ENCODE assay signal across 21 cellular contexts in the genomic region with DNA sequence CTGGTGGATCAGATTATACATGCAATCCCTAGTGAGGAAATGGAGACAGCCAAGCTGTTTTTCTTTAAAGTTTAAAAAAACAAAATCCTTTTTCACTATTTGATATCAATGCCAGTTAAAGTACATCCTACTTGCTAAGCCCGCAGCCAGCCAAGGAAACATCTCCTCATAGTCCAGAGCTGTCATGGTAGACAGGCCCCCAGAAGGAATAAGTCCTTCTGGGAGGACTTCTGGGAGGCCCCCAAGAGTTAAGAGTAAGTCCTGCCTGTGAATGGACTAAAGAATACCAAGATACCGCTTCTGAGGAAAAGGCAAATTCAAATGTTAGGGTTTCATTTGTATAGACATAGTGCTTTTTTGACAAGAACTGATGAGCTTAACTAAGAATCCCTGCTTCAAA. TPM values are rescaled to one million over a fixed set of nuclear protein-coding genes. Genes with fewer than 3 reads are reported as not detected.
DNase-seq lines count a peak whose midpoint lies in the region; TF ChIP-seq lines count a peak whose summit lies in the region.
"Had no signal": no experiment of that assay in that cellular context is flagged by ENCODE, and none has a peak within 500 bp of the region (broad histone marks: within the 10 kb centered on the region; RNA-seq: fewer than 3 reads in every experiment).

No MANE protein-coding gene starts in this region.

- TF ChIP-seq POLR2A in spleen (IDR thresholded peaks at IDR 0.05) (no peak), lower leg skin (IDR thresholded peaks at IDR 0.05) (no peak)

- TF ChIP-seq CTCF in spleen (IDR thresholded peaks at IDR 0.05 in 8 of 11, conservative IDR thresholded peaks at IDR 0.05 in 3 of 11): no peak
- no peak for TF ChIP-seq CTCF in lower leg skin (IDR thresholded peaks at IDR 0.05)

- peak overlapping the region; percentile 67 for H3K9ac ChIP-seq in GM23248

- H4K20me1 ChIP-seq in GM23248 (ENCODE audit: insufficient read depth): no peaks in the 10 kb centered on the region

- DNase-seq in GM23248: no peak
- DNase-seq in SJSA1 (ENCODE audit: low read depth in 1 of 2, low spot score in 2 of 2): no peak
- DNase-seq in fibroblast of peridontal ligament (ENCODE audit: extremely low read depth): peak; percentile 18
- DNase-seq in spleen: no peak
- DNase-seq in NCI-H146 treated with DMSO at 0.1 percent for 48 hours (lab: John Stamatoyannopoulos, UW; ENCODE audit: unreplicated experiment): no peak
- DNase-seq in middle frontal gyrus (ENCODE audit: extremely low spot score, low spot score): no peak
- no peak for DNase-seq in lower leg skin (ENCODE audit: low spot score in 2 of 2)
- DNase-seq: BE2C; CD8-positive, alpha-beta memory T cell; DMS79 treated with DMSO at 0.1 percent for 48 hours; GF-D8; GOT3; KG1; MM.1S; NCI-H1694; NCI-H2029 treated with DMSO at 0.1 percent for 48 hours; NCI-H510A; NCI-H69; SHP77 had no signal

- in situ Hi-C loops in GM23248 (cut with MboI): no loop called here

- peaks cover 68% of the 10 kb centered on the region for H3F3A ChIP-seq in GM23248 (ENCODE audit: insufficient read depth)

- H3K4me2 ChIP-seq in GM23248 (ENCODE audit: unreplicated experiment): peak overlapping the region; percentile 74

- H3K27me3 ChIP-seq in GM23248 (replicated peaks; ENCODE audit: insufficient read depth) (no peaks in the 10 kb centered on the region), SJSA1 (replicated peaks) (no peaks in the 10 kb centered on the region), spleen (replicated peaks in 1 of 7) (no peaks in the 10 kb centered on the region)

- H3K9me3 ChIP-seq in GM23248 (ENCODE audit: low read depth) (no peaks in the 10 kb centered on the region), SJSA1 (replicated peaks) (no peaks in the 10 kb centered on the region), spleen (no peaks in the 10 kb centered on the region)
- H3K9me3 ChIP-seq: BE2C, HAP-1 had no signal

- H3K9me2 ChIP-seq in GM23248 (ENCODE audit: insufficient read depth): no peaks in the 10 kb centered on the region

- H3K79me2 ChIP-seq in GM23248 (ENCODE audit: insufficient read depth): no peaks in the 10 kb centered on the region

- WGBS in GM23248 (ENCODE audit: low coverage in 1 of 2, low lambda C conversion rate in 2 of 2, missing lambda C conversion rate in 2 of 2), 2 experiments: 2 to 6% methylated on average over 2 of the region's 2 CpGs
- 69 to 92% (median 79%) methylated on average over 2 of the region's 2 CpGs for WGBS in spleen, 5 donors
- 72 to 78% methylated on average over 2 of the region's 2 CpGs for WGBS in lower leg skin, 2 donors

- intact Hi-C loops in spleen (cut with DNase I; ENCODE audit: low total_unique reads): no loop called here
- intact Hi-C loops in lower leg skin (cut with DNase I; ENCODE audit: low total_unique reads): no loop called here

- H2AFZ ChIP-seq in GM23248: peak overlapping the region; percentile 78

- peak overlapping the region; percentile 89 for H3K27ac ChIP-seq in GM23248
- H3K27ac ChIP-seq in SJSA1: peak overlapping the region; percentile 54
- H3K27ac ChIP-seq in spleen: peak overlapping the region in 7 of 8 donors; percentile 17 to 62 (median 52)
- H3K27ac ChIP-seq: RWPE1 had no signal

- peak overlapping the region; percentile 16; the same call in 1 of the 2 replicates for H3K4me3 ChIP-seq in GM23248
- no peak overlapping the region for H3K4me3 ChIP-seq in SJSA1
- H3K4me3 ChIP-seq in spleen: no peak overlapping the region
- no peak overlapping the region for H3K4me3 ChIP-seq in lower leg skin (ENCODE audit: low read depth, poor library complexity, severe bottlenecking)
- H3K4me3 ChIP-seq: HAP-1 had no signal

- H3K4me1 ChIP-seq in GM23248 (ENCODE audit: insufficient read depth) (peaks cover 51% of the 10 kb centered on the region), SJSA1 (replicated peaks) (peaks cover 25% of the 10 kb centered on the region), spleen (peaks cover 0 to 23% (median 4%) of the 10 kb centered on the region in 6 donors)
- H3K4me1 ChIP-seq: BE2C, HAP-1 had no signal

- peaks cover 29% of the 10 kb centered on the region for H3K36me3 ChIP-seq in GM23248 (ENCODE audit: low read depth)
- H3K36me3 ChIP-seq in SJSA1: 0 out of 2 replicates have a peak, but pooled peaks cover 5% of the 10 kb centered on the region
- peaks cover 0 to 30% (median 1%) of the 10 kb centered on the region in 6 donors for H3K36me3 ChIP-seq in spleen
- H3K36me3 ChIP-seq: BE2C had no signal

RNA-seq across cellular contexts. Expression of gene MOCS2, which starts 38.3 kb away (rescaled TPM):
- total RNA-seq in GM23248 (2014; rRNA removed; shearing (Covaris generic)): 48.1 and 55.9 TPM in 2 replicates
- polyA plus RNA-seq in GM23248 (2016; fragmentation: Nextera tagmentation; extraction: Ambion mirVana) (80.5 and 83.7 TPM in 2 replicates), spleen (10 to 100 TPM; 32.2 to 37.3 (median 34.7) TPM)
- 70.1 and 112 TPM in 2 replicates for total RNA-seq in SJSA1 (2014; rRNA removed; shearing (Covaris generic))
- total RNA-seq in spleen (10 to 100 TPM; 16.8 to 44.3 (median 24.4) TPM), lower leg skin (10 to 100 TPM; 12.1 to 23.3 (median 17.6) TPM)
